Comparison of ENCODE assay signal across 21 cellular contexts in genomic region chr5:43875741-43876140, GRCh38.
DNase-seq lines count a peak whose midpoint lies in the region; ATAC-seq and TF ChIP-seq lines count a peak whose summit lies in the region.
"Had no signal": no experiment of that assay in that cellular context is flagged by ENCODE, and none has a peak within 500 bp of the region (broad histone marks: within the 10 kb centered on the region; RNA-seq: fewer than 3 reads in every experiment).

No MANE protein-coding gene starts in this region.

- no peaks in the 10 kb centered on the region for H3K36me3 Mint-ChIP-seq in activated naive CD4-positive, alpha-beta T cell treated with anti-CD3 and anti-CD28 coated beads, Interleukin-2, amount 50 U/mL, for 72 hours
- H3K36me3 Mint-ChIP-seq: CD8-positive, alpha-beta T cell had no signal

- no peak for TF ChIP-seq CTCF in osteoblast (IDR thresholded peaks at IDR 0.05; ENCODE audit: extremely low read depth, low read depth, low read length)
- TF ChIP-seq CTCF in GM13976 (IDR thresholded peaks at IDR 0.05; ENCODE audit: borderline replicate concordance, control extremely low read depth, extremely low read depth, insufficient read depth, missing control alignments) = no peak

- H3K9me3 Mint-ChIP-seq in activated naive CD4-positive, alpha-beta T cell treated with anti-CD3 and anti-CD28 coated beads, Interleukin-2, amount 50 U/mL, for 72 hours = no peaks in the 10 kb centered on the region
- H3K9me3 Mint-ChIP-seq: CD4-positive, alpha-beta T cell; CD8-positive, alpha-beta T cell had no signal

- no peaks in the 10 kb centered on the region for H3K27me3 ChIP-seq in osteoblast (ENCODE audit: insufficient read depth, low read length)
- H3K27me3 ChIP-seq: BLaER1 treated with 17β-estradiol and CSF1 and Interleukin-3, amounts not matched to agents 10 nM and 100 nM had no signal

- no peaks in the 10 kb centered on the region for H3K36me3 ChIP-seq in osteoblast (ENCODE audit: insufficient read depth, low read length)
- H3K36me3 ChIP-seq: BLaER1 treated with 17β-estradiol and CSF1 and Interleukin-3, amounts not matched to agents 10 nM and 100 nM had no signal

- H3K9me3 ChIP-seq in osteoblast (ENCODE audit: low read depth, low read length) = no peaks in the 10 kb centered on the region
- H3K9me3 ChIP-seq: A549; BLaER1 treated with 17β-estradiol and CSF1 and Interleukin-3, amounts not matched to agents 10 nM and 100 nM; Caco-2 had no signal

- H4K20me1 ChIP-seq in osteoblast (ENCODE audit: insufficient read depth, low read length) = no peaks in the 10 kb centered on the region
- H4K20me1 ChIP-seq: BLaER1 treated with 17β-estradiol and CSF1 and Interleukin-3, amounts not matched to agents 10 nM and 100 nM had no signal

- no peaks in the 10 kb centered on the region for H3K79me2 ChIP-seq in osteoblast (ENCODE audit: insufficient read depth, low read length)

- no peak for ATAC-seq in GM19351 (IDR thresholded peaks at IDR 0.05; ENCODE audit: unreplicated experiment)
- no peak for ATAC-seq in activated naive CD4-positive, alpha-beta T cell treated with anti-CD3 and anti-CD28 coated beads, Interleukin-2, amount 50 U/mL, for 72 hours
- ATAC-seq: A549; CD8-positive, alpha-beta T cell; GM12878 had no signal

- no peak overlapping the region for H3K4me2 ChIP-seq in osteoblast (ENCODE audit: insufficient read depth, low read length)
- H3K4me2 ChIP-seq: A549; BLaER1 treated with 17β-estradiol and CSF1 and Interleukin-3, amounts not matched to agents 10 nM and 100 nM had no signal

- peak overlapping the region; percentile 28 for H2AFZ ChIP-seq in osteoblast (ENCODE audit: low read length)

- H3K4me3 ChIP-seq in osteoblast (ENCODE audit: insufficient read depth, low read length) = no peak overlapping the region
- H3K4me3 ChIP-seq: A549; BLaER1 treated with 17β-estradiol and CSF1 and Interleukin-3, amounts not matched to agents 10 nM and 100 nM; GM12878 had no signal

- in situ Hi-C loops in G401 (cut with HindIII; ENCODE audit: low sequenced_read_pairs) = no loop called here
- in situ Hi-C loops in GM13976 (cut with MboI; ENCODE audit: low sequenced_read_pairs, unreplicated experiment) = no loop called here

- H3K27ac ChIP-seq in osteoblast (ENCODE audit: low read depth, low read length) = no peak overlapping the region
- H3K27ac ChIP-seq: 22Rv1; A549; BLaER1 treated with 17β-estradiol and CSF1 and Interleukin-3, amounts not matched to agents 10 nM and 100 nM; C4-2B had no signal

- H3K4me1 ChIP-seq in osteoblast (ENCODE audit: insufficient read depth, low read length) = peaks cover 3% of the 10 kb centered on the region
- H3K4me1 ChIP-seq: A549, Caco-2 had no signal

- no peak overlapping the region for H3K27ac Mint-ChIP-seq in activated naive CD4-positive, alpha-beta T cell treated with anti-CD3 and anti-CD28 coated beads, Interleukin-2, amount 50 U/mL, for 72 hours
- H3K27ac Mint-ChIP-seq: B cell; CD4-positive, alpha-beta T cell; CD8-positive, alpha-beta T cell had no signal

- peak; percentile 8 for DNase-seq in G401 (ENCODE audit: low spot score)
- peak; percentile 10 for DNase-seq in NCI-H226
- peak; percentile 62 for DNase-seq in islet precursor cell
- DNase-seq in osteoblast (ENCODE audit: insufficient read length, low spot score, missing footprints) = no peak
- DNase-seq in hippocampal formation (lab: John Stamatoyannopoulos, UW) = no peak
- no peak for DNase-seq in activated naive CD4-positive, alpha-beta T cell treated with anti-CD3 and anti-CD28 coated beads, Interleukin-2, amount 50 U/mL, for 72 hours (ENCODE audit: low spot score in 2 of 2)
- no peak for DNase-seq in GM13976 (ENCODE audit: low spot score)
- DNase-seq: AML-193; Caco-2; Calu3; CD4-positive, alpha-beta T cell; CD8-positive, alpha-beta T cell; DMS79 treated with DMSO at 0.1 percent for 48 hours; GDM1 had no signal

Comparison
In these comparisons a context has a peak if more than half of its experiments do, and no peak if none do; other contexts are left out.
1. DNase-seq: peak in G401 (single experiment), NCI-H226 (single experiment) and islet precursor cell (single experiment); none in osteoblast (single experiment), hippocampal formation (0 of 2), activated naive CD4-positive, alpha-beta T cell treated with anti-CD3 and anti-CD28 coated beads, Interleukin-2, amount 50 U/mL, for 72 hours (0 of 2) and GM13976 (single experiment).